In the genomic region with DNA sequence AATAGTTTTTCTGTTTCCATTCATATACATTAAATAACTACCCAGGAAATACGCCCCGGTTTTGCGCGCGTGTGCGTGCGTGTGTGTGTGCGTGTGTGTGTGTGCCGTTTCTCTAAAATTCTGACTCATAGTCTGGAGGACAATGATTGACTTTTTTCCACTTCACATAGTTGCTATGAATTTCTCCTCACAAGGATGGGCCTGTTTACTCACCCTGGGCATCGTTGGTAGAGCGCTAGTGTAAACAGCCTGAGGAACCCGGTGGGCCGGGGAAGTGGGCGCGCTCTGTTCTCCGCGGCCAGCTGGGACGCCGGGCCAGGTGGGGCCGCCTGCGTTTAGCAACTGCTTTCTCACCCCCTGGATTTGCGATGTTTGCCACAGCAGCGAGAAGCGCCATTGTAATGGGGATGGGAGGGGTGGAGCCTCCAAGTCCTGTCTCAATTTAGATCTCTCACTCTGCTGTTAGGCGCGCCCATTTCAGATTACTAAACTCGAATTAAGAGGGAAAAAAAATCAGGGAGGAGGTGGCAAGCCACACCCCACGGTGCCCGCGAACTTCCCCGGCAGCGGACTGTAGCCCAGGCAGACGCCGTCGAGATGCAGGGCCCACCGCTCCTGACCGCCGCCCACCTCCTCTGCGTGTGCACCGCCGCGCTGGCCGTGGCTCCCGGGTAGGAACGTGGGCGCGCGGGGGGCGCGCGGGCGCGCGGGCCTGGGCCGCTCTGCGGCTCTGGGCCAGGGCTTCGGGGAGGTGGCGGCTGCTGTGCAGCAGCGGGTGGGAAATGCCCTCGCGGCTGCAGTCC, we compare ENCODE assay signal across 1 cellular context.
TF ChIP-seq lines count a peak whose summit lies in the region.

A gene (plus strand): TSS at position 585 of the 803 bp plus-strand sequence. CDS start 13 bp downstream, at position 598.

TF ChIP-seq in GM23338, 12 proteins besides CTCF, POLR2A, EP300 and RAD21 (continued from another document):
- TF ChIP-seq, protein P1, sequence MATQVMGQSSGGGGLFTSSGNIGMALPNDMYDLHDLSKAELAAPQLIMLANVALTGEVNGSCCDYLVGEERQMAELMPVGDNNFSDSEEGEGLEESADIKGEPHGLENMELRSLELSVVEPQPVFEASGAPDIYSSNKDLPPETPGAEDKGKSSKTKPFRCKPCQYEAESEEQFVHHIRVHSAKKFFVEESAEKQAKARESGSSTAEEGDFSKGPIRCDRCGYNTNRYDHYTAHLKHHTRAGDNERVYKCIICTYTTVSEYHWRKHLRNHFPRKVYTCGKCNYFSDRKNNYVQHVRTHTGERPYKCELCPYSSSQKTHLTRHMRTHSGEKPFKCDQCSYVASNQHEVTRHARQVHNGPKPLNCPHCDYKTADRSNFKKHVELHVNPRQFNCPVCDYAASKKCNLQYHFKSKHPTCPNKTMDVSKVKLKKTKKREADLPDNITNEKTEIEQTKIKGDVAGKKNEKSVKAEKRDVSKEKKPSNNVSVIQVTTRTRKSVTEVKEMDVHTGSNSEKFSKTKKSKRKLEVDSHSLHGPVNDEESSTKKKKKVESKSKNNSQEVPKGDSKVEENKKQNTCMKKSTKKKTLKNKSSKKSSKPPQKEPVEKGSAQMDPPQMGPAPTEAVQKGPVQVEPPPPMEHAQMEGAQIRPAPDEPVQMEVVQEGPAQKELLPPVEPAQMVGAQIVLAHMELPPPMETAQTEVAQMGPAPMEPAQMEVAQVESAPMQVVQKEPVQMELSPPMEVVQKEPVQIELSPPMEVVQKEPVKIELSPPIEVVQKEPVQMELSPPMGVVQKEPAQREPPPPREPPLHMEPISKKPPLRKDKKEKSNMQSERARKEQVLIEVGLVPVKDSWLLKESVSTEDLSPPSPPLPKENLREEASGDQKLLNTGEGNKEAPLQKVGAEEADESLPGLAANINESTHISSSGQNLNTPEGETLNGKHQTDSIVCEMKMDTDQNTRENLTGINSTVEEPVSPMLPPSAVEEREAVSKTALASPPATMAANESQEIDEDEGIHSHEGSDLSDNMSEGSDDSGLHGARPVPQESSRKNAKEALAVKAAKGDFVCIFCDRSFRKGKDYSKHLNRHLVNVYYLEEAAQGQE (IDR thresholded peaks at IDR 0.05; ENCODE audit: unreplicated experiment), result no peak
- TF ChIP-seq, protein P2, sequence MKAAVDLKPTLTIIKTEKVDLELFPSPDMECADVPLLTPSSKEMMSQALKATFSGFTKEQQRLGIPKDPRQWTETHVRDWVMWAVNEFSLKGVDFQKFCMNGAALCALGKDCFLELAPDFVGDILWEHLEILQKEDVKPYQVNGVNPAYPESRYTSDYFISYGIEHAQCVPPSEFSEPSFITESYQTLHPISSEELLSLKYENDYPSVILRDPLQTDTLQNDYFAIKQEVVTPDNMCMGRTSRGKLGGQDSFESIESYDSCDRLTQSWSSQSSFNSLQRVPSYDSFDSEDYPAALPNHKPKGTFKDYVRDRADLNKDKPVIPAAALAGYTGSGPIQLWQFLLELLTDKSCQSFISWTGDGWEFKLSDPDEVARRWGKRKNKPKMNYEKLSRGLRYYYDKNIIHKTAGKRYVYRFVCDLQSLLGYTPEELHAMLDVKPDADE (IDR thresholded peaks at IDR 0.05), result no peak
- TF ChIP-seq, protein P3, sequence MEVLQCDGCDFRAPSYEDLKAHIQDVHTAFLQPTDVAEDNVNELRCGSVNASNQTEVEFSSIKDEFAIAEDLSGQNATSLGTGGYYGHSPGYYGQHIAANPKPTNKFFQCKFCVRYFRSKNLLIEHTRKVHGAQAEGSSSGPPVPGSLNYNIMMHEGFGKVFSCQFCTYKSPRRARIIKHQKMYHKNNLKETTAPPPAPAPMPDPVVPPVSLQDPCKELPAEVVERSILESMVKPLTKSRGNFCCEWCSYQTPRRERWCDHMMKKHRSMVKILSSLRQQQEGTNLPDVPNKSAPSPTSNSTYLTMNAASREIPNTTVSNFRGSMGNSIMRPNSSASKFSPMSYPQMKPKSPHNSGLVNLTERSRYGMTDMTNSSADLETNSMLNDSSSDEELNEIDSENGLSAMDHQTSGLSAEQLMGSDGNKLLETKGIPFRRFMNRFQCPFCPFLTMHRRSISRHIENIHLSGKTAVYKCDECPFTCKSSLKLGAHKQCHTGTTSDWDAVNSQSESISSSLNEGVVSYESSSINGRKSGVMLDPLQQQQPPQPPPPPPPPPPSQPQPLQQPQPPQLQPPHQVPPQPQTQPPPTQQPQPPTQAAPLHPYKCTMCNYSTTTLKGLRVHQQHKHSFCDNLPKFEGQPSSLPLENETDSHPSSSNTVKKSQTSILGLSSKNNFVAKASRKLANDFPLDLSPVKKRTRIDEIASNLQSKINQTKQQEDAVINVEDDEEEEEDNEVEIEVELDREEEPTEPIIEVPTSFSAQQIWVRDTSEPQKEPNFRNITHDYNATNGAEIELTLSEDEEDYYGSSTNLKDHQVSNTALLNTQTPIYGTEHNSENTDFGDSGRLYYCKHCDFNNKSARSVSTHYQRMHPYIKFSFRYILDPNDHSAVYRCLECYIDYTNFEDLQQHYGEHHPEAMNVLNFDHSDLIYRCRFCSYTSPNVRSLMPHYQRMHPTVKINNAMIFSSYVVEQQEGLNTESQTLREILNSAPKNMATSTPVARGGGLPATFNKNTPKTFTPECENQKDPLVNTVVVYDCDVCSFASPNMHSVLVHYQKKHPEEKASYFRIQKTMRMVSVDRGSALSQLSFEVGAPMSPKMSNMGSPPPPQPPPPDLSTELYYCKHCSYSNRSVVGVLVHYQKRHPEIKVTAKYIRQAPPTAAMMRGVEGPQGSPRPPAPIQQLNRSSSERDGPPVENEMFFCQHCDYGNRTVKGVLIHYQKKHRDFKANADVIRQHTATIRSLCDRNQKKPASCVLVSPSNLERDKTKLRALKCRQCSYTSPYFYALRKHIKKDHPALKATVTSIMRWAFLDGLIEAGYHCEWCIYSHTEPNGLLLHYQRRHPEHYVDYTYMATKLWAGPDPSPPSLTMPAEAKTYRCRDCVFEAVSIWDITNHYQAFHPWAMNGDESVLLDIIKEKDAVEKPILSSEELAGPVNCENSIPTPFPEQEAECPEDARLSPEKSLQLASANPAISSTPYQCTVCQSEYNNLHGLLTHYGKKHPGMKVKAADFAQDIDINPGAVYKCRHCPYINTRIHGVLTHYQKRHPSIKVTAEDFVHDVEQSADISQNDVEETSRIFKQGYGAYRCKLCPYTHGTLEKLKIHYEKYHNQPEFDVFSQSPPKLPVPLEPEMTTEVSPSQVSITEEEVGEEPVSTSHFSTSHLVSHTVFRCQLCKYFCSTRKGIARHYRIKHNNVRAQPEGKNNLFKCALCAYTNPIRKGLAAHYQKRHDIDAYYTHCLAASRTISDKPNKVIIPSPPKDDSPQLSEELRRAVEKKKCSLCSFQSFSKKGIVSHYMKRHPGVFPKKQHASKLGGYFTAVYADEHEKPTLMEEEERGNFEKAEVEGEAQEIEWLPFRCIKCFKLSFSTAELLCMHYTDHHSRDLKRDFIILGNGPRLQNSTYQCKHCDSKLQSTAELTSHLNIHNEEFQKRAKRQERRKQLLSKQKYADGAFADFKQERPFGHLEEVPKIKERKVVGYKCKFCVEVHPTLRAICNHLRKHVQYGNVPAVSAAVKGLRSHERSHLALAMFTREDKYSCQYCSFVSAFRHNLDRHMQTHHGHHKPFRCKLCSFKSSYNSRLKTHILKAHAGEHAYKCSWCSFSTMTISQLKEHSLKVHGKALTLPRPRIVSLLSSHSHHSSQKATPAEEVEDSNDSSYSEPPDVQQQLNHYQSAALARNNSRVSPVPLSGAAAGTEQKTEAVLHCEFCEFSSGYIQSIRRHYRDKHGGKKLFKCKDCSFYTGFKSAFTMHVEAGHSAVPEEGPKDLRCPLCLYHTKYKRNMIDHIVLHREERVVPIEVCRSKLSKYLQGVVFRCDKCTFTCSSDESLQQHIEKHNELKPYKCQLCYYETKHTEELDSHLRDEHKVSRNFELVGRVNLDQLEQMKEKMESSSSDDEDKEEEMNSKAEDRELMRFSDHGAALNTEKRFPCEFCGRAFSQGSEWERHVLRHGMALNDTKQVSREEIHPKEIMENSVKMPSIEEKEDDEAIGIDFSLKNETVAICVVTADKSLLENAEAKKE (CRISPR knock-in tag; IDR thresholded peaks at IDR 0.05), result no peak
- no peak for TF ChIP-seq EZH2 (IDR thresholded peaks at IDR 0.05; ENCODE audit: low read depth, unreplicated experiment)
- no peak for TF ChIP-seq ZNF114 (CRISPR knock-in tag; IDR thresholded peaks at IDR 0.05)
- no peak for TF ChIP-seq POLR2AphosphoS5 (IDR thresholded peaks at IDR 0.05; ENCODE audit: low read depth)
- no peak for TF ChIP-seq NANOG (IDR thresholded peaks at IDR 0.05; ENCODE audit: borderline replicate concordance)
